ENCODE assay signal across 19 cellular contexts in the genomic region with DNA sequence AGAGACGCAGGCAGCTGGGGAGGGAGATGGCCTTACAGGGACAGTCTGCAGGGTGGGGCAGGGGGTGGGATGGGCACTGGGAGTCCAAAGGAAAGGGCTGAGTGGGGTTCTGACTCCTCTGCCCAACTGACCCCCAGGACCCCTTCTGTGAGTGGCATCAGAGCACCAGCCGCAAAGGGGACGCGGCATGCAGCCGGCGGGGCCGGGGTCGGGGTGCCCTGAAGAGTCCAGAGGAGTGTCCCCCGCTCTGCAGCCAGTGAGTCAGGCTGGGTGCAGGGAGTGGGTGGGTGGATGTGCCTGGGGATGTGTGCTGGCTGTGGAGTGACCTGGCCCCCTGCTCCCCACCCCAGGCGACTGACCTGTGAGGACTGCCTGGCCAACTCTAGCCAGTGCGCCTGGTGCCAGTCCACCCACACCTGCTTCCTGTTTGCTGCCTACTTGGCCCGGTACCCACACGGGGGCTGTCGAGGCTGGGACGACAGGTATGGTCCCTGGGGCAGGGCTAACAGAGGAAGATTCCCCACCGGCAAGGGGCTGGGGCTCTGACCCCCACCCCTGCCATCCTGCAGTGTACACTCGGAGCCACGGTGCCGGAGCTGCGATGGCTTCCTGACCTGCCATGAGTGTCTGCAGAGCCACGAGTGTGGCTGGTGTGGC. TPM values are rescaled to one million over a fixed set of nuclear protein-coding genes. Genes with fewer than 3 reads are reported as not detected.
"Had no signal": no experiment of that assay in that cellular context is flagged by ENCODE, and none has a peak within 500 bp of the region (broad histone marks: within the 10 kb centered on the region; RNA-seq: fewer than 3 reads in every experiment).

No MANE protein-coding gene starts in this region.

- ATAC-seq: esophagus mucosa; left ventricle myocardium superior; natural killer cell treated with Interleukin-12 subunit alpha and Interleukin-12 subunit beta and Interleukin-15 and Interleukin-18, amount 100 ng/mL, for 72 hours; sciatic nerve; stimulated activated naive B cell treated with anti-CD40 and anti-IgM and Interleukin-4, amounts not matched to agents 10 μg/mL and 1 μg/mL and 100 μg/mL, for 72 hours had no signal

- H3K27me3 ChIP-seq: cardiac muscle cell, thyroid gland had no signal

- H3K27ac ChIP-seq: cardiac muscle cell, thyroid gland had no signal

- DNase-seq: activated CD4-positive, alpha-beta memory T cell treated with anti-CD3 and anti-CD28 coated beads for 36 hours; activated CD4-positive, alpha-beta T cell treated with anti-CD3 and anti-CD28 coated beads for 48 hours; activated effector memory CD4-positive, alpha-beta T cell treated with Interleukin-2 at 50 U/mL for 16 hours; activated naive CD4-positive, alpha-beta T cell treated with anti-CD3 and anti-CD28 coated beads for 36 hours; activated naive CD8-positive, alpha-beta T cell treated with anti-CD3 and anti-CD28 coated beads, Interleukin-2, amount 10 ng/mL, durations not matched to agents 7 days and 5 days; activated T-cell treated with anti-CD3 and anti-CD28 coated beads, Interleukin-2, amount 50 U/mL, for 48 hours; amniotic stem cell; effector memory CD8-positive, alpha-beta T cell; left ventricle myocardium superior; mammary epithelial cell; small intestine; stimulated activated CD4-positive, alpha-beta T cell treated with anti-CD3 and anti-CD28 coated beads, Interleukin-15, amount 100 ng/mL, for 24 hours; stimulated activated naive B cell treated with anti-CD40 and anti-IgM and Interleukin-4, amounts not matched to agents 10 μg/mL and 1 μg/mL and 100 μg/mL, for 72 hours; thyroid gland had no signal

- H3K4me3 ChIP-seq: cardiac muscle cell, thyroid gland had no signal

- H3K4me1 ChIP-seq: thyroid gland had no signal

- H3K9me3 ChIP-seq: thyroid gland had no signal

RNA-seq across cellular contexts. Expression of a gene that starts 38.1 kb away (rescaled TPM):
- polyA plus RNA-seq: endothelial cell of umbilical vein had no signal
